In the genomic region with DNA sequence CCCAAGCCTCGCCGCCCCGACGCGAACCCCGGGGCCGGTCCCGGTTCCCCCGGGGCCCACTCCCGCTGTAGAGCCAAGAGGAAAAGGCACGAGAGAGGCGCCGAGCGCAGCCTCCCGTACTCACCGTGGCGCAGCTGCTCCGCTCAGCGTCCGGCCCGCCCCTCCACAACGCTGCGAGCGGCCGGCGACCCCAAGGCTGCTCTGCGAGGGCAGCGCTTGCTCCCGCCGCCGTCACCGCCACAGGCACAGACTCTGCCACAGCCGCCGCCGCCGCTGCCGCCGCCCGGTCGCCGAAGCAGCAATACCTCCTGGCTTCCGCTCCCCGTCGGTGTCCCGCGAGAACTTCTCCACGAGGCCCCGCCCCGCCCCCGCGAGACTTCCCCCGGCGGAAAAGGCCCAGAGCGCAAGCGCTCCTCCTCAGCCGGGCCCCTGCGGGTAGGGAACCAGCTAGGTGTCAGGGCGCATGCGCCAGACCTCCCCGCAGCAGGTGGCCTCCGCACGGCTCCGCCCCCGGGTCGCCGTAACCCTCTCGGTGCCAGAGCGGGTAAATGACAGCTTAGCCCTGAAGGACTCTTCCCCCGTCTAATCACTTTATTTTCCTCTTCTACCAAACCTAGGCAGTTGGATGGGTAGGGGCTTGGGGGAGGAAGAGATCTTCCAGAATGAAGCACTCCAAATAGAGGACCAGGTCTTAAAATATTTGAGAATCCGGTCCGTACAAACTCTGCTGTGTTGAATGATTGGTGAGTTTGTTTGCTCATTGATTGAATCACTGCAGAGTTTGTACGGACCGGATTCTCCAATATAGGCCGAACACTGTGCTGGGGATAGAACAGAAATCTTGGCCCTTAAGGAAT, we compare ENCODE assay signal across 1 cellular context.
A peak's percentile ranks its signal among the peaks of the same experiment; 100 is the strongest.
TF ChIP-seq lines count a peak whose summit lies in the region.

GRB2 (minus strand) TSS at position 314 of the 857 bp plus-strand sequence. CDS start 12,050 bp downstream, outside the sequence.

TF ChIP-seq in HepG2, 621 proteins besides CTCF, POLR2A, EP300 and RAD21 (continued from another document and continues in another):
- TF ChIP-seq NR2C2 (CRISPR knock-in tag; IDR thresholded peaks at IDR 0.05; ENCODE audit: borderline replicate concordance) (peak; percentile 56), KAT8 (CRISPR knock-in tag; IDR thresholded peaks at IDR 0.05) (peak; percentile 83), ZFP62 (CRISPR knock-in tag; IDR thresholded peaks at IDR 0.05) (no peak), ZNF432 (CRISPR knock-in tag; IDR thresholded peaks at IDR 0.05; ENCODE audit: borderline replicate concordance) (no peak), GABPB1 (CRISPR knock-in tag; IDR thresholded peaks at IDR 0.05) (peak; percentile 92), NPAS2 (CRISPR knock-in tag; IDR thresholded peaks at IDR 0.05; ENCODE audit: borderline replicate concordance) (no peak), POGK (CRISPR knock-in tag; conservative IDR thresholded peaks at IDR 0.05) (peak; percentile 75), GATAD1 (CRISPR knock-in tag; IDR thresholded peaks at IDR 0.05) (peak; percentile 83), ZFP41 (CRISPR knock-in tag; IDR thresholded peaks at IDR 0.05; ENCODE audit: borderline replicate concordance) (no peak), ZBTB2 (CRISPR knock-in tag; IDR thresholded peaks at IDR 0.05; ENCODE audit: low read depth) (peak; percentile 38; the same call in 1 of the 2 replicates), ZNF251 (CRISPR knock-in tag; IDR thresholded peaks at IDR 0.05) (no peak), MAFK (conservative IDR thresholded peaks at IDR 0.05 in 1 of 2, IDR thresholded peaks at IDR 0.05 in 1 of 2; ENCODE audit: low read length in 2 of 2) (0 out of 4 replicates have a peak, but pooled peaks of 1 of the 2 experiments have one; percentile 1), U2AF2 (IDR thresholded peaks at IDR 0.05; ENCODE audit: low read depth, low read length) (no peak), ZBTB21 (CRISPR knock-in tag; IDR thresholded peaks at IDR 0.05) (no peak), BATF2 (CRISPR knock-in tag; IDR thresholded peaks at IDR 0.05) (no peak), PATZ1 (CRISPR knock-in tag; IDR thresholded peaks at IDR 0.05) (peak; percentile 64), ZNF496 (CRISPR knock-in tag; IDR thresholded peaks at IDR 0.05; ENCODE audit: insufficient replicate concordance) (no peak), ZNF318 (CRISPR knock-in tag; IDR thresholded peaks at IDR 0.05) (0 out of 2 replicates have a peak, but pooled peaks have one; percentile 23), MLX (CRISPR knock-in tag; IDR thresholded peaks at IDR 0.05) (no peak; the same call in 1 of the 2 replicates), HMGA1 (CRISPR knock-in tag; conservative IDR thresholded peaks at IDR 0.05) (no peak), ZNF17 (CRISPR knock-in tag; IDR thresholded peaks at IDR 0.05) (no peak), BORCS8-MEF2B (CRISPR knock-in tag; IDR thresholded peaks at IDR 0.05) (no peak)
- TF ChIP-seq, protein P1, sequence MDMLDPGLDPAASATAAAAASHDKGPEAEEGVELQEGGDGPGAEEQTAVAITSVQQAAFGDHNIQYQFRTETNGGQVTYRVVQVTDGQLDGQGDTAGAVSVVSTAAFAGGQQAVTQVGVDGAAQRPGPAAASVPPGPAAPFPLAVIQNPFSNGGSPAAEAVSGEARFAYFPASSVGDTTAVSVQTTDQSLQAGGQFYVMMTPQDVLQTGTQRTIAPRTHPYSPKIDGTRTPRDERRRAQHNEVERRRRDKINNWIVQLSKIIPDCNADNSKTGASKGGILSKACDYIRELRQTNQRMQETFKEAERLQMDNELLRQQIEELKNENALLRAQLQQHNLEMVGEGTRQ (IDR thresholded peaks at IDR 0.05; ENCODE audit: low read depth, low read length) = no peak
- TF ChIP-seq, protein P1 (CRISPR knock-in tag; IDR thresholded peaks at IDR 0.05; ENCODE audit: borderline replicate concordance) = 0 out of 2 replicates have a peak, but pooled peaks have one; percentile 31
- TF ChIP-seq, protein P2, sequence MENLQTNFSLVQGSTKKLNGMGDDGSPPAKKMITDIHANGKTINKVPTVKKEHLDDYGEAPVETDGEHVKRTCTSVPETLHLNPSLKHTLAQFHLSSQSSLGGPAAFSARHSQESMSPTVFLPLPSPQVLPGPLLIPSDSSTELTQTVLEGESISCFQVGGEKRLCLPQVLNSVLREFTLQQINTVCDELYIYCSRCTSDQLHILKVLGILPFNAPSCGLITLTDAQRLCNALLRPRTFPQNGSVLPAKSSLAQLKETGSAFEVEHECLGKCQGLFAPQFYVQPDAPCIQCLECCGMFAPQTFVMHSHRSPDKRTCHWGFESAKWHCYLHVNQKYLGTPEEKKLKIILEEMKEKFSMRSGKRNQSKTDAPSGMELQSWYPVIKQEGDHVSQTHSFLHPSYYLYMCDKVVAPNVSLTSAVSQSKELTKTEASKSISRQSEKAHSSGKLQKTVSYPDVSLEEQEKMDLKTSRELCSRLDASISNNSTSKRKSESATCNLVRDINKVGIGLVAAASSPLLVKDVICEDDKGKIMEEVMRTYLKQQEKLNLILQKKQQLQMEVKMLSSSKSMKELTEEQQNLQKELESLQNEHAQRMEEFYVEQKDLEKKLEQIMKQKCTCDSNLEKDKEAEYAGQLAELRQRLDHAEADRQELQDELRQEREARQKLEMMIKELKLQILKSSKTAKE (CRISPR knock-in tag; IDR thresholded peaks at IDR 0.05; ENCODE audit: borderline replicate concordance) = no peak
- TF ChIP-seq, protein P3, sequence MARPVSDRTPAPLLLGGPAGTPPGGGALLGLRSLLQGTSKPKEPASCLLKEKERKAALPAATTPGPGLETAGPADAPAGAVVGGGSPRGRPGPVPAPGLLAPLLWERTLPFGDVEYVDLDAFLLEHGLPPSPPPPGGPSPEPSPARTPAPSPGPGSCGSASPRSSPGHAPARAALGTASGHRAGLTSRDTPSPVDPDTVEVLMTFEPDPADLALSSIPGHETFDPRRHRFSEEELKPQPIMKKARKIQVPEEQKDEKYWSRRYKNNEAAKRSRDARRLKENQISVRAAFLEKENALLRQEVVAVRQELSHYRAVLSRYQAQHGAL (CRISPR knock-in tag; IDR thresholded peaks at IDR 0.05; ENCODE audit: not compliant biosample characterization) = no peak
